22 cellular contexts compared by ENCODE assay signal in the genomic region with DNA sequence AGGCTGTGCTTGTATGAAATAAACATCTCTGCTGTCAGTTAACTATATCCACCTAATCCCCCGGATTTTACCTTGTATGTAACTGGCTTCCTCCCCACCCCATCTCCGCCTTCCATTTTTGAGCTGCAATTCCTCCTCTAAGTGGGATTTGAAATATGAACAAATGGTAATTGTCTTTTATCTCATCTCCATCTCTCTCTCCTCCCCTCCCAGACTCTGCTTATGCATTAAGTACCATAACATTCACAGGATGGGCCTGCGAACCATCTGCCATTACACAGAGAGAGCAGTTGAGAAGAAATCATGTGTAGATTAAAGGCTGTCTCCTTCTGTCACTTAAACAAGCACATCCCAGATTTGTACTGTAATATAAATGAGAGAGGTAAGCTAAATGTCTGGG.
"Had no signal": no experiment of that assay in that cellular context is flagged by ENCODE, and none has a peak within 500 bp of the region (broad histone marks: within the 10 kb centered on the region; RNA-seq: fewer than 3 reads in every experiment).

No MANE protein-coding gene starts in this region.

- DNase-seq: activated CD4-positive, alpha-beta T cell treated with anti-CD3 and anti-CD28 coated beads for 4 hours; activated CD4-positive, alpha-beta T cell treated with anti-CD3 and anti-CD28 coated beads, Interleukin-2, amount 50 U/mL, for 48 hours; activated CD4-positive, CD25-positive, alpha-beta regulatory T cell; activated naive CD4-positive, alpha-beta T cell treated with Interleukin-2 at 50 U/mL for 16 hours; activated naive CD8-positive, alpha-beta T cell treated with anti-CD3 and anti-CD28 coated beads for 36 hours; activated T-cell treated with anti-CD3 and anti-CD28 coated beads, Interleukin-2, amount 50 U/mL, for 48 hours; amniotic stem cell; colonic mucosa; endodermal cell; heart left ventricle; left cardiac atrium; midbrain; natural killer cell; spleen; stimulated activated CD4-positive, alpha-beta T cell treated with anti-CD3 and anti-CD28 coated beads, Interleukin-4, amount 100 ng/mL, for 4 hours; stimulated activated naive CD8-positive, alpha-beta T cell treated with anti-CD3 and anti-CD28 coated beads, Interleukin-15, Interleukin-2, amounts not matched to agents 100 U/mL and 50 U/mL, for 24 hours; T-helper 9 cell had no signal

- FAIRE-seq: islet of Langerhans, urothelium cell line had no signal

- H3K36me3 ChIP-seq: breast epithelium, colonic mucosa, gastroesophageal sphincter, heart left ventricle, right atrium auricular region, spleen had no signal

- H3K27me3 ChIP-seq: breast epithelium, colonic mucosa, gastroesophageal sphincter, right atrium auricular region had no signal

- H3K4me1 ChIP-seq: breast epithelium, colonic mucosa, gastroesophageal sphincter, heart left ventricle, right atrium auricular region, spleen had no signal

- H3K27ac ChIP-seq: breast epithelium, colonic mucosa, gastroesophageal sphincter, heart left ventricle, right atrium auricular region, spleen had no signal

- H3K9me3 ChIP-seq: breast epithelium, gastroesophageal sphincter, heart left ventricle, right atrium auricular region had no signal

- H3K4me3 ChIP-seq: breast epithelium, colonic mucosa, gastroesophageal sphincter, heart left ventricle, right atrium auricular region, spleen had no signal
